In the genomic region with DNA sequence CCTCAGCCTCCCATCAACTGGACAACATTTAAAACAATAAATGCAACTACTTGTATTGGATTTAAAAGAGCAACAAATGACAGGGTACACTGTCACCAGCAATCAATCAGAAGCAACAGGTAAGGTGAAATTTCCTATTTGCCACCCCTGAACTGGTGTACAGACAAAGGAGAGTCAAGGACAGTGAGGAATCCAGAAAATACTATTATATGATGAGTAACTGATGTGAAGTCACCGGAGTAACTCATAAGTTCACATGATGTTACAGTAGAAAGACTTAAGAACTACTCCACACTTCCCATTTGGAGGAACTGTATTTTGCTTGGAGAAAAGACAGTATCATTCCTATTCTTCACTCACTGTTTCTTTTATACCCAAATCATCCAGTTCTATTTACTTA, we compare ENCODE assay signal across 20 cellular contexts. TPM values are rescaled to one million over a fixed set of nuclear protein-coding genes. Genes with fewer than 3 reads are reported as not detected.
DNase-seq lines count a peak whose midpoint lies in the region; ATAC-seq and TF ChIP-seq lines count a peak whose summit lies in the region.
"Had no signal": no experiment of that assay in that cellular context is flagged by ENCODE, and none has a peak within 500 bp of the region (broad histone marks: within the 10 kb centered on the region; RNA-seq: fewer than 3 reads in every experiment).

No MANE protein-coding gene starts in this region.

- no peak for TF ChIP-seq POLR2A in suprapubic skin (IDR thresholded peaks at IDR 0.05)

- no peak for DNase-seq in activated T-cell treated with anti-CD3 and anti-CD28 coated beads, Interleukin-2, amount 50 U/mL, for 24 hours
- no peak for DNase-seq in activated T-cell treated with anti-CD3 and anti-CD28 coated beads, Interleukin-2, amount 50 U/mL, for 1 hour
- no peak for DNase-seq in CD8-positive, alpha-beta T cell
- DNase-seq in naive thymus-derived CD4-positive, alpha-beta T cell: no peak
- DNase-seq in pons (ENCODE audit: low spot score) (no peak), suprapubic skin (ENCODE audit: low spot score in 2 of 2) (no peak)
- DNase-seq: dorsolateral prefrontal cortex, foreskin keratinocyte, hypothalamus, islet precursor cell, KG1, NCI-H187 treated with DMSO at 0.1 percent for 48 hours, NCI-H226, NCI-H774, posterior cingulate gyrus, SHP77 treated with DMSO at 0.1 percent for 48 hours, sigmoid colon had no signal

- H3K27ac ChIP-seq in CD8-positive, alpha-beta T cell (ENCODE audit: low read depth, low read length): no peak overlapping the region
- peak overlapping the region; percentile 27 for H3K27ac ChIP-seq in naive thymus-derived CD4-positive, alpha-beta T cell (ENCODE audit: low read depth, low read length)
- H3K27ac ChIP-seq in suprapubic skin: no peak overlapping the region
- H3K27ac ChIP-seq: dorsolateral prefrontal cortex, epithelial cell of prostate, foreskin keratinocyte, sigmoid colon had no signal

- POLR2A ChIA-PET in CD8-positive, alpha-beta T cell (lab: Charles Lee): no interaction called here
- POLR2A ChIA-PET in naive thymus-derived CD4-positive, alpha-beta T cell (lab: Charles Lee): interaction anchor here (3.6 kb wide), 1 partner anchor 136 kb away, joined by 18 read pairs; a partner anchor contains a TSS

- H3K27me3 Mint-ChIP-seq in activated T-cell treated with anti-CD3 and anti-CD28 coated beads, Interleukin-2, amount 50 U/mL, for 24 hours: no peaks in the 10 kb centered on the region
- H3K27me3 Mint-ChIP-seq in CD8-positive, alpha-beta T cell (ENCODE audit: low read depth): no peaks in the 10 kb centered on the region
- H3K27me3 Mint-ChIP-seq in activated T-helper 17 cell treated with anti-CD3 and anti-CD28 coated beads, Interleukin-2, amount 50 U/mL, for 72 hours: no peaks in the 10 kb centered on the region
- peaks cover 0 to 2% (median 0%) of the 10 kb centered on the region in 5 donors for H3K27me3 Mint-ChIP-seq in naive thymus-derived CD4-positive, alpha-beta T cell

- TF ChIP-seq EP300 in suprapubic skin (IDR thresholded peaks at IDR 0.05): no peak

- no peak for TF ChIP-seq CTCF in CD8-positive, alpha-beta T cell (IDR thresholded peaks at IDR 0.05)
- TF ChIP-seq CTCF in suprapubic skin (IDR thresholded peaks at IDR 0.05): no peak

- no peaks in the 10 kb centered on the region for H3K27me3 ChIP-seq in CD8-positive, alpha-beta T cell (ENCODE audit: insufficient read depth, low read length)
- H3K27me3 ChIP-seq in naive thymus-derived CD4-positive, alpha-beta T cell (ENCODE audit: control insufficient read depth in 2 of 2, insufficient read depth in 2 of 2, low read length in 2 of 2): no peaks in the 10 kb centered on the region
- no peaks in the 10 kb centered on the region for H3K27me3 ChIP-seq in suprapubic skin
- H3K27me3 ChIP-seq: dorsolateral prefrontal cortex, foreskin keratinocyte, sigmoid colon had no signal

- ATAC-seq in CD8-positive, alpha-beta T cell: no peak
- ATAC-seq in activated T-helper 17 cell treated with anti-CD3 and anti-CD28 coated beads, Interleukin-2, amount 50 U/mL, for 72 hours (replicated peaks): no peak
- ATAC-seq in naive thymus-derived CD4-positive, alpha-beta T cell: no peak
- no peak for ATAC-seq in GM18873 (IDR thresholded peaks at IDR 0.05; ENCODE audit: low FRiP score, unreplicated experiment)
- ATAC-seq: foreskin keratinocyte had no signal

- H3K9me3 ChIP-seq in CD8-positive, alpha-beta T cell (ENCODE audit: low read length): no peaks in the 10 kb centered on the region
- no peaks in the 10 kb centered on the region for H3K9me3 ChIP-seq in naive thymus-derived CD4-positive, alpha-beta T cell (ENCODE audit: control insufficient read depth in 2 of 3, low read length in 3 of 3)
- H3K9me3 ChIP-seq in suprapubic skin: no peaks in the 10 kb centered on the region
- H3K9me3 ChIP-seq: sigmoid colon had no signal

- intact Hi-C loops in CD8-positive, alpha-beta T cell (cut with DNase I, micrococcal nuclease): loop anchor here (5.0 to 10.0 kb wide), 5 partner anchors 373 to 1573 kb away; a partner anchor contains a TSS
- intact Hi-C loops in naive thymus-derived CD4-positive, alpha-beta T cell (cut with micrococcal nuclease): no loop called here

- H3K4me1 ChIP-seq in CD8-positive, alpha-beta T cell (ENCODE audit: insufficient read depth, low read length): peaks cover 56% of the 10 kb centered on the region
- peaks cover 52 to 56% of the 10 kb centered on the region in 2 donors for H3K4me1 ChIP-seq in naive thymus-derived CD4-positive, alpha-beta T cell (ENCODE audit: control insufficient read depth in 2 of 2, insufficient read depth in 2 of 2, low read length in 2 of 2)
- H3K4me1 ChIP-seq in suprapubic skin: peaks cover 27% of the 10 kb centered on the region

- H3K36me3 Mint-ChIP-seq in activated T-cell treated with anti-CD3 and anti-CD28 coated beads, Interleukin-2, amount 50 U/mL, for 24 hours (ENCODE audit: low read depth): peaks cover 4% of the 10 kb centered on the region
- H3K36me3 Mint-ChIP-seq in CD8-positive, alpha-beta T cell: peaks cover 2% of the 10 kb centered on the region
- no peaks in the 10 kb centered on the region for H3K36me3 Mint-ChIP-seq in activated T-helper 17 cell treated with anti-CD3 and anti-CD28 coated beads, Interleukin-2, amount 50 U/mL, for 72 hours (ENCODE audit: low read depth)
- peaks cover 0 to 8% (median 4%) of the 10 kb centered on the region in 5 donors for H3K36me3 Mint-ChIP-seq in naive thymus-derived CD4-positive, alpha-beta T cell

- no peak overlapping the region for H3K4me3 Mint-ChIP-seq in activated T-cell treated with anti-CD3 and anti-CD28 coated beads, Interleukin-2, amount 50 U/mL, for 24 hours
- peak overlapping the region; percentile 78 for H3K4me3 Mint-ChIP-seq in CD8-positive, alpha-beta T cell
- H3K4me3 Mint-ChIP-seq in activated T-helper 17 cell treated with anti-CD3 and anti-CD28 coated beads, Interleukin-2, amount 50 U/mL, for 72 hours: no peak overlapping the region
- H3K4me3 Mint-ChIP-seq in naive thymus-derived CD4-positive, alpha-beta T cell: peak overlapping the region in 5 of 10 donors; percentile 45 to 82 (median 66)

- no peaks in the 10 kb centered on the region for H3K36me3 ChIP-seq in CD8-positive, alpha-beta T cell (ENCODE audit: insufficient read depth, low read length)
- H3K36me3 ChIP-seq in naive thymus-derived CD4-positive, alpha-beta T cell (ENCODE audit: control insufficient read depth in 2 of 3, insufficient read depth in 3 of 3, low read length in 3 of 3): peaks cover 0 to 6% (median 0%) of the 10 kb centered on the region in 3 experiments
- no peaks in the 10 kb centered on the region for H3K36me3 ChIP-seq in suprapubic skin
- H3K36me3 ChIP-seq: sigmoid colon had no signal

- H3K27ac Mint-ChIP-seq in activated T-cell treated with anti-CD3 and anti-CD28 coated beads, Interleukin-2, amount 50 U/mL, for 24 hours: peak overlapping the region; percentile 50
- H3K27ac Mint-ChIP-seq in CD8-positive, alpha-beta T cell: peak overlapping the region; percentile 84
- peak overlapping the region; percentile 72 for H3K27ac Mint-ChIP-seq in activated T-helper 17 cell treated with anti-CD3 and anti-CD28 coated beads, Interleukin-2, amount 50 U/mL, for 72 hours
- peak overlapping the region in 7 of 9 donors; percentile 14 to 92 (median 63) for H3K27ac Mint-ChIP-seq in naive thymus-derived CD4-positive, alpha-beta T cell

- H3K4me1 Mint-ChIP-seq in activated T-cell treated with anti-CD3 and anti-CD28 coated beads, Interleukin-2, amount 50 U/mL, for 24 hours (ENCODE audit: low read depth): peaks cover 26% of the 10 kb centered on the region
- H3K4me1 Mint-ChIP-seq in CD8-positive, alpha-beta T cell (ENCODE audit: low read depth): peaks cover 26% of the 10 kb centered on the region
- peaks cover 11% of the 10 kb centered on the region for H3K4me1 Mint-ChIP-seq in activated T-helper 17 cell treated with anti-CD3 and anti-CD28 coated beads, Interleukin-2, amount 50 U/mL, for 72 hours
- H3K4me1 Mint-ChIP-seq in naive thymus-derived CD4-positive, alpha-beta T cell: peaks cover 11 to 37% (median 25%) of the 10 kb centered on the region in 7 donors

- peaks cover 10% of the 10 kb centered on the region for H3K9me3 Mint-ChIP-seq in activated T-cell treated with anti-CD3 and anti-CD28 coated beads, Interleukin-2, amount 50 U/mL, for 24 hours
- H3K9me3 Mint-ChIP-seq in CD8-positive, alpha-beta T cell: no peaks in the 10 kb centered on the region
- peaks cover 8% of the 10 kb centered on the region for H3K9me3 Mint-ChIP-seq in activated T-helper 17 cell treated with anti-CD3 and anti-CD28 coated beads, Interleukin-2, amount 50 U/mL, for 72 hours
- peaks cover 0 to 6% (median 0%) of the 10 kb centered on the region in 11 donors for H3K9me3 Mint-ChIP-seq in naive thymus-derived CD4-positive, alpha-beta T cell

- H3K4me3 ChIP-seq in CD8-positive, alpha-beta T cell (ENCODE audit: low read depth, low read length): no peak overlapping the region
- H3K4me3 ChIP-seq in naive thymus-derived CD4-positive, alpha-beta T cell (ENCODE audit: low read length): peak overlapping the region; percentile 31
- no peak overlapping the region for H3K4me3 ChIP-seq in suprapubic skin
- H3K4me3 ChIP-seq: dorsolateral prefrontal cortex, sigmoid colon had no signal

- CTCF ChIA-PET in CD8-positive, alpha-beta T cell (lab: Charles Lee): no interaction called here
- CTCF ChIA-PET in naive thymus-derived CD4-positive, alpha-beta T cell (lab: Charles Lee): no interaction called here

- WGBS in suprapubic skin: 94% methylated on average over 1 of the region's 1 CpG

RNA-seq across cellular contexts. Expression of a gene that starts 4.1 kb away (rescaled TPM):
- total RNA-seq in CD8-positive, alpha-beta T cell: 10 to 100 TPM; 66.7 to 69.9 TPM
- 100 to 1,000 TPM; 163 to 363 TPM for total RNA-seq in activated T-helper 17 cell treated with anti-CD3 and anti-CD28 coated beads, Interleukin-2, amount 50 U/mL, for 72 hours
- 1,000 to 10,000 TPM in 1 of 5 experiments, 10 to 100 TPM in 4; 74.1 to 1,177 (median 89.6) TPM for total RNA-seq in naive thymus-derived CD4-positive, alpha-beta T cell
- 100 to 1,000 TPM; 221 to 244 TPM for polyA plus RNA-seq in naive thymus-derived CD4-positive, alpha-beta T cell
- 10 to 100 TPM; 33.5 to 60.7 (median 37.6) TPM for total RNA-seq in suprapubic skin

Comparison
In these comparisons a context has a peak if more than half of its experiments do, and no peak if none do; other contexts are left out.
1. intact Hi-C loops: an anchor here in CD8-positive, alpha-beta T cell (5.0 to 10.0 kb wide); none called in naive thymus-derived CD4-positive, alpha-beta T cell.